In the genomic region with DNA sequence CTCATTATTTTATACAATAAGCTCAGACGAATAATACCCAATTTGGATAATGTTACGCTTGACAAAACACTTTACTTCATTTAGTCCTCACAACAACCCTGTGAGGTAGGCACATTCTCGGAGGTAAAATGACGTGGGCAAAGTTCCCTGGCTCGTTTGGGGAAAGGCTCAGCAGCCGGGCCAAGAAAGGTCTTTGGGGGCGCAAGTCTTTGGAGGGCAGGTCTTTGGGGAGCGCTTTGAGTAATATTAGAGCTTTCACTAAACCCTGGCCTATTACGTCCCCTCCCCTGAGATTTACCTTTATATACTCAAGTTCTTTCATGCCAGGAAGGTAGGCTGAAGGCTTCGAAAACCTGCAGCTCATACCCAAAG, we compare ENCODE assay signal across 8 cellular contexts. TPM values are rescaled to one million over a fixed set of nuclear protein-coding genes. Genes with fewer than 3 reads are reported as not detected.
A peak's percentile ranks its signal among the peaks of the same experiment; 100 is the strongest.
DNase-seq lines count a peak whose midpoint lies in the region; ATAC-seq and TF ChIP-seq lines count a peak whose summit lies in the region.

No MANE protein-coding gene starts in this region.

- no peak for TF ChIP-seq CTCF in DOHH2 (IDR thresholded peaks at IDR 0.05; ENCODE audit: low read depth, low read length, poor library complexity, severe bottlenecking)
- no peak for TF ChIP-seq CTCF in brain (conservative IDR thresholded peaks at IDR 0.05)
- TF ChIP-seq CTCF in right lobe of liver (IDR thresholded peaks at IDR 0.05), result no peak
- no peak for TF ChIP-seq CTCF in transverse colon (IDR thresholded peaks at IDR 0.05)

- peak overlapping the region; percentile 93 for H3K4me3 ChIP-seq in DOHH2 (ENCODE audit: low read length)
- peak overlapping the region; percentile 71 to 84 (median 83) for H3K4me3 ChIP-seq in right lobe of liver
- H3K4me3 ChIP-seq in transverse colon, result peak overlapping the region; percentile 62 to 89 (median 78)

- peaks cover 0 to 3% (median 0%) of the 10 kb centered on the region in 3 donors for H3K9me3 Mint-ChIP-seq in IgD-negative memory B cell
- H3K9me3 Mint-ChIP-seq in brain, result no peaks in the 10 kb centered on the region

- intact Hi-C loops in right lobe of liver (cut with DNase I), result loop anchor here in 1 of 2 donors (10.0 kb wide), 1 partner anchor 105 kb away; no protein-coding TSS in a partner anchor
- intact Hi-C loops in transverse colon (cut with DNase I; ENCODE audit: low total_unique reads), result loop anchor here (2.0 kb wide), 1 partner anchor 503 kb away; a partner anchor contains a TSS

- H3K36me3 Mint-ChIP-seq in IgD-negative memory B cell (peaks cover 4% of the 10 kb centered on the region), brain (peaks cover 9% of the 10 kb centered on the region)

- H3K79me2 ChIP-seq in DOHH2 (ENCODE audit: control insufficient read depth, low read length), result peaks cover 29% of the 10 kb centered on the region

- H3K27me3 ChIP-seq in DOHH2 (ENCODE audit: control insufficient read depth, low read length) (no peaks in the 10 kb centered on the region), right lobe of liver (no peaks in the 10 kb centered on the region), transverse colon (no peaks in the 10 kb centered on the region)

- DNase-seq in right lobe of liver (peak in 2 of 3 donors; percentile 39 to 56), transverse colon (no peak)
- no peak for DNase-seq in activated CD4-positive, alpha-beta T cell treated with anti-CD3 and anti-CD28 coated beads, Interleukin-2, amount 50 U/mL, for 4 hours

- H3K4me1 ChIP-seq in DOHH2 (ENCODE audit: control insufficient read depth, low read length) (peaks cover 53% of the 10 kb centered on the region), right lobe of liver (peaks cover 0 to 13% (median 4%) of the 10 kb centered on the region in 4 donors), transverse colon (peaks cover 4 to 62% (median 27%) of the 10 kb centered on the region in 4 donors)

- H3K4me1 Mint-ChIP-seq in IgD-negative memory B cell, result peaks cover 26 to 35% (median 33%) of the 10 kb centered on the region in 3 donors
- peaks cover 54% of the 10 kb centered on the region for H3K4me1 Mint-ChIP-seq in brain

- H3K9me3 ChIP-seq in DOHH2 (ENCODE audit: control insufficient read depth, insufficient read depth, low read length), result no peaks in the 10 kb centered on the region
- H3K9me3 ChIP-seq in right lobe of liver, result no peaks in the 10 kb centered on the region
- H3K9me3 ChIP-seq in transverse colon, result no peaks in the 10 kb centered on the region

- H4K20me1 ChIP-seq in DOHH2 (ENCODE audit: control insufficient read depth, insufficient read depth, low read depth, low read length), result no peaks in the 10 kb centered on the region

- no peaks in the 10 kb centered on the region for H3K9me2 ChIP-seq in DOHH2 (replicated peaks; ENCODE audit: control insufficient read depth, low read length)

- TF ChIP-seq POLR2A in right lobe of liver (IDR thresholded peaks at IDR 0.05) (no peak), transverse colon (IDR thresholded peaks at IDR 0.05) (no peak)

- H3K4me3 Mint-ChIP-seq in IgD-negative memory B cell, result peak overlapping the region; percentile 90 to 99 (median 95)
- peak overlapping the region; percentile 98 to 100 (median 99) for H3K4me3 Mint-ChIP-seq in brain

- in situ Hi-C loops in transverse colon (cut with MboI; ENCODE audit: low pct_ligation_motif_present in 1 of 4, low pct_unique_long_range_greater_than_20kb in 1 of 4, low sequenced_read_pairs in 3 of 4), result loop anchor here in 1 of 4 donors (10.0 kb wide), 1 partner anchor 125 kb away; no protein-coding TSS in a partner anchor

- H3K27ac ChIP-seq in DOHH2 (ENCODE audit: low read depth, low read length) (peak overlapping the region; percentile 79; the same call in 1 of the 2 replicates), right lobe of liver (peak overlapping the region; percentile 96 to 98 (median 97)), transverse colon (peak overlapping the region; percentile 93 to 96 (median 94))

- H3F3A ChIP-seq in DOHH2 (ENCODE audit: control insufficient read depth, insufficient read depth), result peaks cover 5% of the 10 kb centered on the region; the same call in 1 of the 2 replicates

- WGBS in right lobe of liver (ENCODE audit: insufficient coverage, low coverage, low lambda C conversion rate, missing lambda C conversion rate), result 3% methylated on average over 9 of the region's 10 CpGs
- WGBS in transverse colon (ENCODE audit: low coverage in 1 of 2), 2 donors, result 13 to 39% methylated on average over 3 to 10 of the region's 10 CpGs

- ATAC-seq in right lobe of liver, result peak; percentile 2 to 21 (median 13)
- no peak for ATAC-seq in HG02870 (IDR thresholded peaks at IDR 0.05; ENCODE audit: unreplicated experiment)
- ATAC-seq in GM18907 (IDR thresholded peaks at IDR 0.05; ENCODE audit: unreplicated experiment), result no peak

- peaks cover 8% of the 10 kb centered on the region for H3K36me3 ChIP-seq in DOHH2 (ENCODE audit: control insufficient read depth, low read length)
- peaks cover 0 to 1% (median 0%) of the 10 kb centered on the region in 4 donors for H3K36me3 ChIP-seq in right lobe of liver
- no peaks in the 10 kb centered on the region for H3K36me3 ChIP-seq in transverse colon

- H3K27ac Mint-ChIP-seq in IgD-negative memory B cell (peak overlapping the region; percentile 99 to 100 (median 100)), brain (peak overlapping the region; percentile 98 to 100 (median 99))

- H3K27me3 Mint-ChIP-seq in IgD-negative memory B cell (peaks cover 2% of the 10 kb centered on the region), brain (peaks cover 18% of the 10 kb centered on the region)

- no peak for TF ChIP-seq EP300 in transverse colon (IDR thresholded peaks at IDR 0.05; ENCODE audit: low read depth)

- H3K4me2 ChIP-seq in DOHH2 (ENCODE audit: low read length), result peak overlapping the region; percentile 81

RNA-seq across cellular contexts. Expression of a gene that starts 0.4 kb away (rescaled TPM):
- polyA plus RNA-seq in IgD-negative memory B cell, result 7.5 TPM
- 2.1 TPM for polyA plus RNA-seq in brain (ENCODE audit: insufficient read depth, low read depth, low replicate concordance)
- total RNA-seq in right lobe of liver, result 10 to 100 TPM; 13.5 to 18.6 (median 16.0) TPM
- 10 to 100 TPM in 2 of 4 donors, 1 to 10 TPM in 1, not detected in 1; 1.5 to 15.2 (median 15.1) TPM for total RNA-seq in transverse colon

RNA-seq across cellular contexts. Expression of a gene that starts 0.8 kb away (rescaled TPM):
- polyA plus RNA-seq in IgD-negative memory B cell, result 57.9 TPM
- polyA plus RNA-seq in brain (ENCODE audit: insufficient read depth, low read depth, low replicate concordance), result 49.6 TPM
- 10 to 100 TPM; 17.1 to 39.4 (median 25.5) TPM for total RNA-seq in right lobe of liver
- total RNA-seq in transverse colon, result 10 to 100 TPM; 33.3 to 48.9 (median 37.9) TPM

Comparison
In these comparisons a context has a peak if more than half of its experiments do, and no peak if none do; other contexts are left out.
1. ATAC-seq: peak in right lobe of liver (4 of 4); none in HG02870 (single experiment) and GM18907 (single experiment).
2. DNase-seq: peak in right lobe of liver (2 of 3); none in transverse colon (single experiment) and activated CD4-positive, alpha-beta T cell treated with anti-CD3 and anti-CD28 coated beads, Interleukin-2, amount 50 U/mL, for 4 hours (0 of 2).
3. Peak in every context shown above with its lines, with median percentiles within 50 percentile points of each other: H3K27ac ChIP-seq and H3K4me3 ChIP-seq.